In the genomic region with DNA sequence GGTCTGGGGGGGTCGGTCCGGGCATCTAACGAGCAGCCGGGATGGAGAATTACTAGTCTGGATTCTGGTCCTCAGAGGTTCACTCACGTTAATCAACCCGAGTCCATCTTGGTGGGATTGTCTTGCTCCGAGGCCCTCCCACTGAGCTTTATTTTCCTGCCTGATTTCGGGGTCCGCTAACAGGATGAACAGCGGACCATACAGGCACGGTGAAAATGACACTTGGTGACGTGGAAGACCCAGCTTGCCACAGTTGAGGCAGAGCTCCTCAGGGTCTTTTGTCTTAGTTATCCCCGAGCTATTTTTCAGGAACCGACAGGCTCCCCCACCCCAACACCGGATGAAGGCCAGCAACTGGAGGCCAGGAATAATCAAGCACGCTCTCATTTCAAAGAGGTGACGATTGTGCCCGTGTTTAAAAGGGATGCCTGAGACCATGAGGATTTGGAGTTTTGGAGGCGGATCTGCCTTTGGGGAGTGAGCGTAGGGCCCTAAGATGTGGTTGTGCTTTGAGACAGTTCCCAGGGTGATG, we compare ENCODE assay signal across 1 cellular context.
TF ChIP-seq lines count a peak whose summit lies in the region.

No MANE protein-coding gene starts in this region.

TF ChIP-seq in IMR-90, 13 proteins besides CTCF, POLR2A, EP300 and RAD21 (continued from another document):
- no peak for TF ChIP-seq RFX5 (IDR thresholded peaks at IDR 0.05; ENCODE audit: low read depth, low read length)
- TF ChIP-seq, protein P1, sequence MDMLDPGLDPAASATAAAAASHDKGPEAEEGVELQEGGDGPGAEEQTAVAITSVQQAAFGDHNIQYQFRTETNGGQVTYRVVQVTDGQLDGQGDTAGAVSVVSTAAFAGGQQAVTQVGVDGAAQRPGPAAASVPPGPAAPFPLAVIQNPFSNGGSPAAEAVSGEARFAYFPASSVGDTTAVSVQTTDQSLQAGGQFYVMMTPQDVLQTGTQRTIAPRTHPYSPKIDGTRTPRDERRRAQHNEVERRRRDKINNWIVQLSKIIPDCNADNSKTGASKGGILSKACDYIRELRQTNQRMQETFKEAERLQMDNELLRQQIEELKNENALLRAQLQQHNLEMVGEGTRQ (IDR thresholded peaks at IDR 0.05; ENCODE audit: low read depth, low read length), result no peak
- no peak for TF ChIP-seq CHD1 (IDR thresholded peaks at IDR 0.05; ENCODE audit: low read depth, low read length)
- no peak for TF ChIP-seq CEBPB (IDR thresholded peaks at IDR 0.05; ENCODE audit: low read depth, low read length)
- no peak for TF ChIP-seq NFE2L2 (IDR thresholded peaks at IDR 0.05; ENCODE audit: low read depth, low read length)
- TF ChIP-seq MAFK (IDR thresholded peaks at IDR 0.05; ENCODE audit: low read depth, low read length), result no peak
- TF ChIP-seq RCOR1 (IDR thresholded peaks at IDR 0.05; ENCODE audit: insufficient replicate concordance, low read length), result no peak
- TF ChIP-seq MXI1 (IDR thresholded peaks at IDR 0.05; ENCODE audit: borderline replicate concordance, low read depth, low read length), result no peak
